ENCODE assay signal across 1 cellular context in genomic region chr16:88913870-88914269, GRCh38.
TF ChIP-seq lines count a peak whose summit lies in the region.

No MANE protein-coding gene starts in this region.

TF ChIP-seq in WTC11, 78 proteins besides CTCF, POLR2A, EP300 and RAD21 (continued from another document):
- TF ChIP-seq OVOL2 (CRISPR knock-in tag; IDR thresholded peaks at IDR 0.05; ENCODE audit: borderline replicate concordance) (no peak), CREB1 (CRISPR knock-in tag; IDR thresholded peaks at IDR 0.05) (no peak), ERG (CRISPR knock-in tag; IDR thresholded peaks at IDR 0.05) (no peak), HMGA2 (CRISPR knock-in tag; IDR thresholded peaks at IDR 0.05) (no peak)
- TF ChIP-seq, protein P1, sequence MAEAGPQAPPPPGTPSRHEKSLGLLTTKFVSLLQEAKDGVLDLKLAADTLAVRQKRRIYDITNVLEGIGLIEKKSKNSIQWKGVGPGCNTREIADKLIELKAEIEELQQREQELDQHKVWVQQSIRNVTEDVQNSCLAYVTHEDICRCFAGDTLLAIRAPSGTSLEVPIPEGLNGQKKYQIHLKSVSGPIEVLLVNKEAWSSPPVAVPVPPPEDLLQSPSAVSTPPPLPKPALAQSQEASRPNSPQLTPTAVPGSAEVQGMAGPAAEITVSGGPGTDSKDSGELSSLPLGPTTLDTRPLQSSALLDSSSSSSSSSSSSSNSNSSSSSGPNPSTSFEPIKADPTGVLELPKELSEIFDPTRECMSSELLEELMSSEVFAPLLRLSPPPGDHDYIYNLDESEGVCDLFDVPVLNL (CRISPR knock-in tag; IDR thresholded peaks at IDR 0.05; ENCODE audit: borderline replicate concordance, low read depth) = no peak
